ENCODE assay signal across 2 cellular contexts in genomic region chr11:65553301-65554001, GRCh38.
TF ChIP-seq lines count a peak whose summit lies in the region.

No MANE protein-coding gene starts in this region.

TF ChIP-seq in WTC11, 78 proteins besides CTCF, POLR2A, EP300 and RAD21 (continued from another document):
- TF ChIP-seq MAX (CRISPR knock-in tag; IDR thresholded peaks at IDR 0.05) (0 out of 2 replicates have a peak, but pooled peaks have one; percentile 26), MYBL2 (CRISPR knock-in tag; IDR thresholded peaks at IDR 0.05) (no peak), ZNF121 (CRISPR knock-in tag; IDR thresholded peaks at IDR 0.05) (peak; percentile 77; the same call in 1 of the 2 replicates), NR3C1 (CRISPR knock-in tag; conservative IDR thresholded peaks at IDR 0.05; ENCODE audit: low read depth) (no peak), SP1 (CRISPR knock-in tag; conservative IDR thresholded peaks at IDR 0.05) (peak; percentile 41; the same call in 1 of the 2 replicates)

TF ChIP-seq in endothelial cell of umbilical vein, 7 proteins besides CTCF, POLR2A, EP300 and RAD21 (continued from another document):
- TF ChIP-seq MAX (IDR thresholded peaks at IDR 0.05; ENCODE audit: insufficient read depth, insufficient read length) = no peak
